11 cellular contexts compared by ENCODE assay signal in the genomic region with DNA sequence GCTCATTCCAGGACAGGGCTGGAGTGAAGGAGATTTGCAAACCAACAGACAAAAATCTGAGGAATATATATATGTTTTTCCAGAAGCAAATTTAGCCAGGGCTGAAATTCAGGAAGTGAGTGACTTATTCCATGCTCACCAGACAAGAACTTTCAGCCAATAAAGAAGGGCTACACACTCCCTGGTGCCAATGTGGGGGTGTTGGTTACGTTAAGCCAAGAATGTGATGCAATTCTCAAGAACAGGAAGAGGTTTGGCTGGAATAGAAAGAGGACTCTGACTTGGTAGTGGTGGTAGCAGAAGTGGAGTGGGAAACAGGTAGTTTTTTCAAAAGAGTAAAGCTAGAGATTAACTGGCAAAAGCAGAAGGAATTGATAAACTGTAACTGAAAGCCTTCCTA. TPM values are rescaled to one million over a fixed set of nuclear protein-coding genes. Genes with fewer than 3 reads are reported as not detected.
A peak's percentile ranks its signal among the peaks of the same experiment; 100 is the strongest.
DNase-seq lines count a peak whose midpoint lies in the region; ATAC-seq, FAIRE-seq and TF ChIP-seq lines count a peak whose summit lies in the region.
"Not testable (repeated sequence)": the region's sequence is repeated elsewhere in the genome, so short reads cannot be mapped to it uniquely, and the experiment has no call there.
"Had no signal": no experiment of that assay in that cellular context is flagged by ENCODE, and none has a peak within 500 bp of the region (broad histone marks: within the 10 kb centered on the region; RNA-seq: fewer than 3 reads in every experiment).

No MANE protein-coding gene starts in this region.

- H2AFZ ChIP-seq in IMR-90 (replicated peaks; ENCODE audit: low read length, poor library complexity); astrocyte (ENCODE audit: low read depth, low read length): not testable (repeated sequence)

- ATAC-seq in IMR-90 (ENCODE audit: low read depth) (peak; percentile 45), foreskin keratinocyte (peak; percentile 44), heart right ventricle (peak in 7 of 8 donors; percentile 69 to 86 (median 77)), left colon (peak; percentile 79), lung (ENCODE audit: insufficient read depth, low FRiP score) (peak; percentile 68), sciatic nerve (peak; percentile 91), aorta (ENCODE audit: low FRiP score) (peak; percentile 85)

- not testable (repeated sequence) for H3K4me1 Mint-ChIP-seq in astrocyte (ENCODE audit: low read depth, unreplicated experiment)

- H3K9ac ChIP-seq in IMR-90 (ENCODE audit: low read depth, low read length); astrocyte (ENCODE audit: low read length): not testable (repeated sequence)

- dilution Hi-C loops in IMR-90 (cut with HindIII; ENCODE audit: low sequenced_read_pairs, unreplicated experiment) = not testable (repeated sequence)

- H3K23ac ChIP-seq in IMR-90 (ENCODE audit: low read depth, low read length) = not testable (repeated sequence)

- not testable (repeated sequence) for H3K4me1 ChIP-seq in IMR-90 (ENCODE audit: control insufficient read depth, insufficient read depth, low read length); astrocyte (ENCODE audit: insufficient read depth, low read length); foreskin keratinocyte; heart right ventricle; lung (ENCODE audit: control insufficient read depth in 2 of 2, insufficient read depth in 2 of 2, low read length in 2 of 2); aorta (ENCODE audit: control insufficient read depth in 1 of 2, insufficient read depth in 2 of 2, low read length in 2 of 2)

- POLR2A ChIA-PET in IMR-90 (lab: Charles Lee; ENCODE audit: unreplicated experiment) = not testable (repeated sequence)

- TF ChIP-seq RAD21 in IMR-90 (IDR thresholded peaks at IDR 0.05; ENCODE audit: low read length) = not testable (repeated sequence)

- not testable (repeated sequence) for H2BK15ac ChIP-seq in IMR-90 (ENCODE audit: low read depth, low read length)

- H2BK20ac ChIP-seq in IMR-90 (ENCODE audit: low read depth, low read length) = not testable (repeated sequence)

- H4K91ac ChIP-seq in IMR-90 (ENCODE audit: insufficient read depth, low read depth, low read length) = not testable (repeated sequence)

- H3K4me3 Mint-ChIP-seq in astrocyte (ENCODE audit: unreplicated experiment) = not testable (repeated sequence)

- not testable (repeated sequence) for H3K9me3 ChIP-seq in IMR-90 (ENCODE audit: control insufficient read depth, insufficient read depth, low read length); astrocyte (ENCODE audit: insufficient read depth, low read depth, low read length); heart right ventricle; lung (ENCODE audit: control insufficient read depth in 2 of 2, insufficient read depth in 1 of 2, low read length in 1 of 2); aorta (ENCODE audit: control insufficient read depth, low read length)

- not testable (repeated sequence) for H3K9me3 Mint-ChIP-seq in astrocyte (ENCODE audit: unreplicated experiment)

- not testable (repeated sequence) for H3K9me1 ChIP-seq in IMR-90 (ENCODE audit: insufficient read depth, low read length)

- H3K4me3 ChIP-seq in IMR-90 (ENCODE audit: insufficient read depth, low read depth, low read length); astrocyte (ENCODE audit: insufficient read depth, low read depth, low read length); heart right ventricle; lung; aorta (ENCODE audit: low read length in 2 of 2): not testable (repeated sequence)

- not testable (repeated sequence) for H3K4me2 ChIP-seq in IMR-90 (ENCODE audit: low read depth, low read length); astrocyte (ENCODE audit: low read length)

- no CpG with 5 or more reads among the region's 1 CpG for WGBS in IMR-90 (ENCODE audit: extremely low coverage in 2 of 2, insufficient read length in 1 of 2), 2 experiments
- no CpG with 5 or more reads among the region's 1 CpG for whole genome bisulfite sequencing in heart right ventricle, 2 donors
- WGBS in lung, 2 donors = no CpG with 5 or more reads among the region's 1 CpG
- no CpG with 5 or more reads among the region's 1 CpG for WGBS in aorta, 2 donors

- H3K36me3 Mint-ChIP-seq in astrocyte (ENCODE audit: low read depth, unreplicated experiment) = not testable (repeated sequence)

- H3K27me3 ChIP-seq in IMR-90 (ENCODE audit: control insufficient read depth, insufficient read depth, low read length); astrocyte (ENCODE audit: insufficient read depth, low read length); foreskin keratinocyte; heart right ventricle; lung (ENCODE audit: control insufficient read depth, insufficient read depth); aorta (ENCODE audit: control insufficient read depth in 1 of 2, insufficient read depth in 2 of 2, low read length in 1 of 2): not testable (repeated sequence)

- not testable (repeated sequence) for TF ChIP-seq POLR2A in IMR-90 (IDR thresholded peaks at IDR 0.05; ENCODE audit: low read depth, low read length)

- not testable (repeated sequence) for H3K56ac ChIP-seq in IMR-90 (ENCODE audit: extremely low read depth, insufficient read depth, low read length)

- intact Hi-C loops in IMR-90 (cut with micrococcal nuclease); heart right ventricle (cut with DNase I); left colon (cut with DNase I, micrococcal nuclease); sciatic nerve (cut with DNase I); aorta (cut with DNase I): not testable (repeated sequence)

- not testable (repeated sequence) for H3K36me3 ChIP-seq in IMR-90 (ENCODE audit: control insufficient read depth, insufficient read depth, low read length); astrocyte (ENCODE audit: insufficient read depth, low read length); heart right ventricle; lung (ENCODE audit: control insufficient read depth in 2 of 2, insufficient read depth in 2 of 2, low read length in 2 of 2); aorta (ENCODE audit: control insufficient read depth in 1 of 2, insufficient read depth in 2 of 2, low read length in 1 of 2)

- not testable (repeated sequence) for H4K8ac ChIP-seq in IMR-90 (ENCODE audit: low read depth in 2 of 2, low read length in 2 of 2)

- CTCF ChIA-PET in IMR-90 (lab: Yijun Ruan, JAX) = not testable (repeated sequence)

- BruUV-seq in IMR-90 (replicated peaks; lab: Mats Ljungman, UMichigan) = not testable (repeated sequence)

- H3K27me3 Mint-ChIP-seq in astrocyte (ENCODE audit: low read depth, unreplicated experiment) = not testable (repeated sequence)

- peak; percentile 77 for FAIRE-seq in astrocyte (lab: Jason Lieb, UNC)

- not testable (repeated sequence) for DNase-seq in IMR-90; astrocyte (ENCODE audit: low read depth); foreskin keratinocyte; heart right ventricle; left colon; lung (ENCODE audit: low spot score); sciatic nerve (ENCODE audit: low spot score); aorta

- not testable (repeated sequence) for TF ChIP-seq CTCF in IMR-90 (conservative IDR thresholded peaks at IDR 0.05; ENCODE audit: low read depth, low read length); astrocyte (IDR thresholded peaks at IDR 0.05; ENCODE audit: insufficient read depth, low read depth, low read length); foreskin keratinocyte (conservative IDR thresholded peaks at IDR 0.05); heart right ventricle (IDR thresholded peaks at IDR 0.05); lung (IDR thresholded peaks at IDR 0.05; ENCODE audit: control extremely low read depth, extremely low read depth)

- not testable (repeated sequence) for H4K5ac ChIP-seq in IMR-90 (ENCODE audit: low read depth, low read length)

- H3K79me2 ChIP-seq in astrocyte (ENCODE audit: insufficient read depth, low read length) = not testable (repeated sequence)

- not testable (repeated sequence) for H2AK5ac ChIP-seq in IMR-90 (ENCODE audit: low read depth, low read length)

- not testable (repeated sequence) for H3K27ac Mint-ChIP-seq in astrocyte (ENCODE audit: unreplicated experiment)

- H3K79me1 ChIP-seq in IMR-90 (ENCODE audit: low read depth in 1 of 2, low read length in 2 of 2) = not testable (repeated sequence)

- H3K27ac ChIP-seq in IMR-90 (ENCODE audit: insufficient read depth, low read length); astrocyte (ENCODE audit: low read depth, low read length); foreskin keratinocyte; heart right ventricle; lung (ENCODE audit: low read depth in 1 of 2, low read length in 1 of 2); aorta (ENCODE audit: low read depth in 1 of 2, low read length in 2 of 2): not testable (repeated sequence)

- not testable (repeated sequence) for H3K4ac ChIP-seq in IMR-90 (ENCODE audit: low read depth, low read length)

- in situ Hi-C loops in IMR-90 (cut with MboI; ENCODE audit: low sequenced_read_pairs) = not testable (repeated sequence)

- not testable (repeated sequence) for H2BK5ac ChIP-seq in IMR-90 (ENCODE audit: low read depth, low read length, poor library complexity, severe bottlenecking)

- H3K14ac ChIP-seq in IMR-90 (replicated peaks; ENCODE audit: low read depth, low read length) = not testable (repeated sequence)

- H3K18ac ChIP-seq in IMR-90 (ENCODE audit: low read depth, low read length) = not testable (repeated sequence)

- not testable (repeated sequence) for H2BK120ac ChIP-seq in IMR-90 (ENCODE audit: low read depth, low read length)

- H2AK9ac ChIP-seq in IMR-90 (replicated peaks; ENCODE audit: low read depth, low read length, poor library complexity) = not testable (repeated sequence)

- H4K20me1 ChIP-seq in IMR-90 (ENCODE audit: insufficient read depth, low read length); astrocyte (ENCODE audit: insufficient read depth, low read length): not testable (repeated sequence)

RNA-seq across cellular contexts. Expression of gene NUDT4B, which starts 11.6 kb away (rescaled TPM):
- total RNA-seq in IMR-90 (2012; rRNA removed) (19.9 and 28.6 TPM in 2 replicates), astrocyte (0.79 and 1.2 TPM in 2 replicates), foreskin keratinocyte (1.0 and 1.2 TPM in 2 replicates), heart right ventricle (under 1 TPM in 5 of 10 donors, not detected in 5; 0.44 to 0.54 (median 0.52) TPM), left colon (1 to 10 TPM in 1 of 2 donors, not detected in 1; 1.3 TPM), lung (10 to 100 TPM in 1 of 2 donors, 1 to 10 TPM in 1; 1.3 to 11.7 TPM), sciatic nerve (not detected), aorta (1 to 10 TPM in 1 of 2 donors, under 1 TPM in 1; 0.75 to 1.2 TPM)
- polyA plus RNA-seq in IMR-90 (2012; rRNA removed) (9.5 and 10.6 TPM in 2 replicates), foreskin keratinocyte (0.21 TPM in 1 of 2 replicates, not detected in the other), heart right ventricle (1 to 10 TPM in 1 of 2 donors, not detected in 1; 8.1 TPM), lung (1 to 10 TPM in 1 of 2 donors, under 1 TPM in 1; 0.26 to 5.7 TPM), aorta (1 to 10 TPM in 1 of 2 donors, not detected in 1; 1.8 TPM)
- 3.1 and 5.0 TPM in 2 replicates for polyA plus RNA-seq in IMR-90 (2012; cell fraction: cytosol; rRNA removed)
- polyA plus RNA-seq in IMR-90 (2012; cell fraction: nucleus; rRNA removed; ENCODE audit: low replicate concordance) = 0.39 and 9.2 TPM in 2 replicates
- total RNA-seq: Caco-2, H9 had no signal
- polyA plus RNA-seq: GM23338 had no signal
